1 cellular context compared by ENCODE assay signal in genomic region chr18:22933206-22933957, GRCh38.
A peak's percentile ranks its signal among the peaks of the same experiment; 100 is the strongest.
TF ChIP-seq lines count a peak whose summit lies in the region.

Gene RBBP8, plus strand, starts transcription at chr18:22933328. Its CDS starts 3,524 bp downstream, at chr18:22936852.

TF ChIP-seq in HepG2, 621 proteins besides CTCF, POLR2A, EP300 and RAD21 (continued from another document and continues in another):
- TF ChIP-seq, protein P1, sequence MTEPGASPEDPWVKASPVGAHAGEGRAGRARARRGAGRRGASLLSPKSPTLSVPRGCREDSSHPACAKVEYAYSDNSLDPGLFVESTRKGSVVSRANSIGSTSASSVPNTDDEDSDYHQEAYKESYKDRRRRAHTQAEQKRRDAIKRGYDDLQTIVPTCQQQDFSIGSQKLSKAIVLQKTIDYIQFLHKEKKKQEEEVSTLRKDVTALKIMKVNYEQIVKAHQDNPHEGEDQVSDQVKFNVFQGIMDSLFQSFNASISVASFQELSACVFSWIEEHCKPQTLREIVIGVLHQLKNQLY (CRISPR knock-in tag; IDR thresholded peaks at IDR 0.05): no peak
- TF ChIP-seq ZNF281 (CRISPR knock-in tag; IDR thresholded peaks at IDR 0.05; ENCODE audit: borderline replicate concordance) (no peak), NCOA2 (CRISPR knock-in tag; IDR thresholded peaks at IDR 0.05) (0 out of 2 replicates have a peak, but pooled peaks have one; percentile 9), TCF7L2 (IDR thresholded peaks at IDR 0.05; ENCODE audit: low read depth, low read length) (no peak), KMT2B (CRISPR knock-in tag; IDR thresholded peaks at IDR 0.05) (peak; percentile 88), SYNCRIP (IDR thresholded peaks at IDR 0.05; ENCODE audit: insufficient read depth, low read depth, low read length) (no peak), FOXK2 (IDR thresholded peaks at IDR 0.05) (no peak), SRY (CRISPR knock-in tag; IDR thresholded peaks at IDR 0.05) (peak; percentile 63; the same call in 1 of the 2 replicates), ZNF484 (CRISPR knock-in tag; IDR thresholded peaks at IDR 0.05; ENCODE audit: borderline replicate concordance, low read depth) (no peak), MAX (IDR thresholded peaks at IDR 0.05) (peak; percentile 83), RBM39 (IDR thresholded peaks at IDR 0.05; ENCODE audit: low read depth, low read length, poor library complexity, severe bottlenecking) (peak; percentile 77), ZNF614 (CRISPR knock-in tag; IDR thresholded peaks at IDR 0.05; ENCODE audit: borderline replicate concordance) (peak; percentile 19; the same call in 1 of the 2 replicates), ZNF574 (CRISPR knock-in tag; IDR thresholded peaks at IDR 0.05) (peak; percentile 48; the same call in 1 of the 2 replicates), ATM (IDR thresholded peaks at IDR 0.05; ENCODE audit: borderline replicate concordance) (no peak), CHD2 (IDR thresholded peaks at IDR 0.05; ENCODE audit: low read depth, low read length) (peak; percentile 81), KDM5B (CRISPR knock-in tag; IDR thresholded peaks at IDR 0.05; ENCODE audit: borderline replicate concordance) (peak; percentile 92), DNMT3B (CRISPR knock-in tag; conservative IDR thresholded peaks at IDR 0.05) (peak; percentile 52; the same call in 1 of the 2 replicates), ZNF792 (CRISPR knock-in tag; IDR thresholded peaks at IDR 0.05) (no peak), FOXA3 (CRISPR knock-in tag; IDR thresholded peaks at IDR 0.05) (no peak), ZNF776 (CRISPR knock-in tag; IDR thresholded peaks at IDR 0.05) (peak; percentile 93), ZFP36 (IDR thresholded peaks at IDR 0.05; ENCODE audit: borderline replicate concordance, low read depth, low read length, partially characterized antibody) (no peak), ZSCAN20 (CRISPR knock-in tag; IDR thresholded peaks at IDR 0.05; ENCODE audit: borderline replicate concordance) (no peak), FOSL2 (CRISPR knock-in tag; IDR thresholded peaks at IDR 0.05) (peak; percentile 23), MEF2D (CRISPR knock-in tag; IDR thresholded peaks at IDR 0.05) (no peak), MYC (CRISPR knock-in tag; IDR thresholded peaks at IDR 0.05; ENCODE audit: borderline replicate concordance) (peak; percentile 64; the same call in 1 of the 2 replicates), ZNF605 (CRISPR knock-in tag; IDR thresholded peaks at IDR 0.05) (no peak), ZNF414 (CRISPR knock-in tag; IDR thresholded peaks at IDR 0.05) (no peak; the same call in 1 of the 2 replicates), ZNF292 (CRISPR knock-in tag; IDR thresholded peaks at IDR 0.05; ENCODE audit: borderline replicate concordance, low read depth) (no peak), PHF20 (CRISPR knock-in tag; IDR thresholded peaks at IDR 0.05) (peak; percentile 55), NFKB2 (CRISPR knock-in tag; IDR thresholded peaks at IDR 0.05; ENCODE audit: borderline replicate concordance) (peak; percentile 60; the same call in 1 of the 2 replicates), ESRRA (CRISPR knock-in tag; IDR thresholded peaks at IDR 0.05; ENCODE audit: low read depth) (0 out of 2 replicates have a peak, but pooled peaks have one; percentile 11), MED8 (CRISPR knock-in tag; IDR thresholded peaks at IDR 0.05; ENCODE audit: insufficient replicate concordance) (peak; percentile 32), SP4 (CRISPR knock-in tag; IDR thresholded peaks at IDR 0.05) (no peak), TGIF2 (CRISPR knock-in tag; IDR thresholded peaks at IDR 0.05) (no peak; the same call in 1 of the 2 replicates), PPARG (CRISPR knock-in tag; conservative IDR thresholded peaks at IDR 0.05) (0 out of 2 replicates have a peak, but pooled peaks have one; percentile 14), ATF1 (CRISPR knock-in tag; IDR thresholded peaks at IDR 0.05) (no peak), ARID2 (CRISPR knock-in tag; IDR thresholded peaks at IDR 0.05; ENCODE audit: borderline replicate concordance) (no peak; the same call in 1 of the 2 replicates)
- TF ChIP-seq, protein P2, sequence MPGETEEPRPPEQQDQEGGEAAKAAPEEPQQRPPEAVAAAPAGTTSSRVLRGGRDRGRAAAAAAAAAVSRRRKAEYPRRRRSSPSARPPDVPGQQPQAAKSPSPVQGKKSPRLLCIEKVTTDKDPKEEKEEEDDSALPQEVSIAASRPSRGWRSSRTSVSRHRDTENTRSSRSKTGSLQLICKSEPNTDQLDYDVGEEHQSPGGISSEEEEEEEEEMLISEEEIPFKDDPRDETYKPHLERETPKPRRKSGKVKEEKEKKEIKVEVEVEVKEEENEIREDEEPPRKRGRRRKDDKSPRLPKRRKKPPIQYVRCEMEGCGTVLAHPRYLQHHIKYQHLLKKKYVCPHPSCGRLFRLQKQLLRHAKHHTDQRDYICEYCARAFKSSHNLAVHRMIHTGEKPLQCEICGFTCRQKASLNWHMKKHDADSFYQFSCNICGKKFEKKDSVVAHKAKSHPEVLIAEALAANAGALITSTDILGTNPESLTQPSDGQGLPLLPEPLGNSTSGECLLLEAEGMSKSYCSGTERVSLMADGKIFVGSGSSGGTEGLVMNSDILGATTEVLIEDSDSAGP (CRISPR knock-in tag; IDR thresholded peaks at IDR 0.05; ENCODE audit: borderline replicate concordance): peak; percentile 75; the same call in 1 of the 2 replicates
- TF ChIP-seq, protein P3, sequence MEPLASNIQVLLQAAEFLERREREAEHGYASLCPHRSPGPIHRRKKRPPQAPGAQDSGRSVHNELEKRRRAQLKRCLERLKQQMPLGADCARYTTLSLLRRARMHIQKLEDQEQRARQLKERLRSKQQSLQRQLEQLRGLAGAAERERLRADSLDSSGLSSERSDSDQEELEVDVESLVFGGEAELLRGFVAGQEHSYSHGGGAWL (CRISPR knock-in tag; IDR thresholded peaks at IDR 0.05): peak; percentile 56; the same call in 1 of the 2 replicates
- TF ChIP-seq, protein P4, sequence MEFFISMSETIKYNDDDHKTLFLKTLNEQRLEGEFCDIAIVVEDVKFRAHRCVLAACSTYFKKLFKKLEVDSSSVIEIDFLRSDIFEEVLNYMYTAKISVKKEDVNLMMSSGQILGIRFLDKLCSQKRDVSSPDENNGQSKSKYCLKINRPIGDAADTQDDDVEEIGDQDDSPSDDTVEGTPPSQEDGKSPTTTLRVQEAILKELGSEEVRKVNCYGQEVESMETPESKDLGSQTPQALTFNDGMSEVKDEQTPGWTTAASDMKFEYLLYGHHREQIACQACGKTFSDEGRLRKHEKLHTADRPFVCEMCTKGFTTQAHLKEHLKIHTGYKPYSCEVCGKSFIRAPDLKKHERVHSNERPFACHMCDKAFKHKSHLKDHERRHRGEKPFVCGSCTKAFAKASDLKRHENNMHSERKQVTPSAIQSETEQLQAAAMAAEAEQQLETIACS (CRISPR knock-in tag; IDR thresholded peaks at IDR 0.05): peak; percentile 80
- TF ChIP-seq, protein P5, sequence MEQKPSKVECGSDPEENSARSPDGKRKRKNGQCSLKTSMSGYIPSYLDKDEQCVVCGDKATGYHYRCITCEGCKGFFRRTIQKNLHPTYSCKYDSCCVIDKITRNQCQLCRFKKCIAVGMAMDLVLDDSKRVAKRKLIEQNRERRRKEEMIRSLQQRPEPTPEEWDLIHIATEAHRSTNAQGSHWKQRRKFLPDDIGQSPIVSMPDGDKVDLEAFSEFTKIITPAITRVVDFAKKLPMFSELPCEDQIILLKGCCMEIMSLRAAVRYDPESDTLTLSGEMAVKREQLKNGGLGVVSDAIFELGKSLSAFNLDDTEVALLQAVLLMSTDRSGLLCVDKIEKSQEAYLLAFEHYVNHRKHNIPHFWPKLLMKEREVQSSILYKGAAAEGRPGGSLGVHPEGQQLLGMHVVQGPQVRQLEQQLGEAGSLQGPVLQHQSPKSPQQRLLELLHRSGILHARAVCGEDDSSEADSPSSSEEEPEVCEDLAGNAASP (CRISPR knock-in tag; IDR thresholded peaks at IDR 0.05; ENCODE audit: borderline replicate concordance): 0 out of 2 replicates have a peak, but pooled peaks have one; percentile 12
- TF ChIP-seq, protein P6, sequence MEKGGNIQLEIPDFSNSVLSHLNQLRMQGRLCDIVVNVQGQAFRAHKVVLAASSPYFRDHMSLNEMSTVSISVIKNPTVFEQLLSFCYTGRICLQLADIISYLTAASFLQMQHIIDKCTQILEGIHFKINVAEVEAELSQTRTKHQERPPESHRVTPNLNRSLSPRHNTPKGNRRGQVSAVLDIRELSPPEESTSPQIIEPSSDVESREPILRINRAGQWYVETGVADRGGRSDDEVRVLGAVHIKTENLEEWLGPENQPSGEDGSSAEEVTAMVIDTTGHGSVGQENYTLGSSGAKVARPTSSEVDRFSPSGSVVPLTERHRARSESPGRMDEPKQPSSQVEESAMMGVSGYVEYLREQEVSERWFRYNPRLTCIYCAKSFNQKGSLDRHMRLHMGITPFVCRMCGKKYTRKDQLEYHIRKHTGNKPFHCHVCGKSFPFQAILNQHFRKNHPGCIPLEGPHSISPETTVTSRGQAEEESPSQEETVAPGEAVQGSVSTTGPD (CRISPR knock-in tag; IDR thresholded peaks at IDR 0.05): peak; percentile 65; the same call in 1 of the 2 replicates
- TF ChIP-seq, protein P7, sequence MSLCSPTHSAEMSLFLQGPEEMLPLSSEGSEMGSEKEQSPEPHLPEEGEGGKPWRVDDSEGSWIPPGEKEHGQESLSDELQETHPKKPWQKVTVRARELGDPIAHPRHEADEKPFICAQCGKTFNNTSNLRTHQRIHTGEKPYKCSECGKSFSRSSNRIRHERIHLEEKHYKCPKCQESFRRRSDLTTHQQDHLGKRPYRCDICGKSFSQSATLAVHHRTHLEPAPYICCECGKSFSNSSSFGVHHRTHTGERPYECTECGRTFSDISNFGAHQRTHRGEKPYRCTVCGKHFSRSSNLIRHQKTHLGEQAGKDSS (CRISPR knock-in tag; IDR thresholded peaks at IDR 0.05; ENCODE audit: borderline replicate concordance, low read depth): 0 out of 2 replicates have a peak, but pooled peaks have one; percentile 20
- TF ChIP-seq, protein P8, sequence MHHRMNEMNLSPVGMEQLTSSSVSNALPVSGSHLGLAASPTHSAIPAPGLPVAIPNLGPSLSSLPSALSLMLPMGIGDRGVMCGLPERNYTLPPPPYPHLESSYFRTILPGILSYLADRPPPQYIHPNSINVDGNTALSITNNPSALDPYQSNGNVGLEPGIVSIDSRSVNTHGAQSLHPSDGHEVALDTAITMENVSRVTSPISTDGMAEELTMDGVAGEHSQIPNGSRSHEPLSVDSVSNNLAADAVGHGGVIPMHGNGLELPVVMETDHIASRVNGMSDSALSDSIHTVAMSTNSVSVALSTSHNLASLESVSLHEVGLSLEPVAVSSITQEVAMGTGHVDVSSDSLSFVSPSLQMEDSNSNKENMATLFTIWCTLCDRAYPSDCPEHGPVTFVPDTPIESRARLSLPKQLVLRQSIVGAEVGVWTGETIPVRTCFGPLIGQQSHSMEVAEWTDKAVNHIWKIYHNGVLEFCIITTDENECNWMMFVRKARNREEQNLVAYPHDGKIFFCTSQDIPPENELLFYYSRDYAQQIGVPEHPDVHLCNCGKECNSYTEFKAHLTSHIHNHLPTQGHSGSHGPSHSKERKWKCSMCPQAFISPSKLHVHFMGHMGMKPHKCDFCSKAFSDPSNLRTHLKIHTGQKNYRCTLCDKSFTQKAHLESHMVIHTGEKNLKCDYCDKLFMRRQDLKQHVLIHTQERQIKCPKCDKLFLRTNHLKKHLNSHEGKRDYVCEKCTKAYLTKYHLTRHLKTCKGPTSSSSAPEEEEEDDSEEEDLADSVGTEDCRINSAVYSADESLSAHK (CRISPR knock-in tag; IDR thresholded peaks at IDR 0.05; ENCODE audit: borderline replicate concordance): no peak
